Comparison of ENCODE assay signal across 9 cellular contexts in genomic region chr14:56491299-56492285, GRCh38.
A peak's percentile ranks its signal among the peaks of the same experiment; 100 is the strongest.
DNase-seq lines count a peak whose midpoint lies in the region; ATAC-seq and TF ChIP-seq lines count a peak whose summit lies in the region.
"Had no signal": no experiment of that assay in that cellular context is flagged by ENCODE, and none has a peak within 500 bp of the region (broad histone marks: within the 10 kb centered on the region; RNA-seq: fewer than 3 reads in every experiment).

No MANE protein-coding gene starts in this region.

- H3K27ac Mint-ChIP-seq in GM23338: no peak overlapping the region
- H3K27ac Mint-ChIP-seq: activated naive CD4-positive, alpha-beta T cell treated with anti-CD3 and anti-CD28 coated beads, Interleukin-2, amount 50 U/mL, for 24 hours had no signal

- peak overlapping the region; percentile 19; the same call in 1 of the 2 replicates for H2AFZ ChIP-seq in DND-41 (ENCODE audit: low read depth, low read length)
- no peak overlapping the region for H2AFZ ChIP-seq in GM23338

- H3K4me3 Mint-ChIP-seq in GM23338: no peak overlapping the region
- H3K4me3 Mint-ChIP-seq: activated naive CD4-positive, alpha-beta T cell treated with anti-CD3 and anti-CD28 coated beads, Interleukin-2, amount 50 U/mL, for 24 hours had no signal

- H3K79me2 ChIP-seq in DND-41 (ENCODE audit: insufficient read depth, low read length): no peaks in the 10 kb centered on the region
- H3K79me2 ChIP-seq in GM23338 (replicated peaks; ENCODE audit: insufficient read depth): no peaks in the 10 kb centered on the region

- H3K9me2 ChIP-seq in GM23338 (ENCODE audit: insufficient read depth): no peaks in the 10 kb centered on the region

- no peaks in the 10 kb centered on the region for H3F3A ChIP-seq in GM23338 (replicated peaks; ENCODE audit: low read depth)

- peak; percentile 74 for ATAC-seq in DND-41 (ENCODE audit: insufficient read depth, low read depth)
- peak; percentile 97 for ATAC-seq in GM23338
- ATAC-seq in left lobe of liver: peak; percentile 86

- peak overlapping the region; percentile 56; the same call in 1 of the 2 replicates for H3K4me2 ChIP-seq in DND-41 (ENCODE audit: insufficient read depth, low read length)
- H3K4me2 ChIP-seq in GM23338: 0 out of 2 replicates have a peak overlapping the region, but pooled peaks have one; percentile 17

- H4K20me1 ChIP-seq in DND-41 (ENCODE audit: insufficient read depth, low read length): no peaks in the 10 kb centered on the region
- no peaks in the 10 kb centered on the region for H4K20me1 ChIP-seq in GM23338 (replicated peaks; ENCODE audit: insufficient read depth)

- no peaks in the 10 kb centered on the region for H3K27me3 Mint-ChIP-seq in GM23338 (ENCODE audit: insufficient read depth, low read depth, poor library complexity)

- peaks cover 11% of the 10 kb centered on the region for H3K4me1 Mint-ChIP-seq in GM23338

- no peaks in the 10 kb centered on the region for H3K36me3 Mint-ChIP-seq in GM23338 (ENCODE audit: low read depth)
- H3K36me3 Mint-ChIP-seq: activated naive CD4-positive, alpha-beta T cell treated with anti-CD3 and anti-CD28 coated beads, Interleukin-2, amount 50 U/mL, for 24 hours had no signal

- H3K36me3 ChIP-seq in DND-41 (ENCODE audit: insufficient read depth, low read length) (no peaks in the 10 kb centered on the region), GM23338 (ENCODE audit: insufficient read depth) (no peaks in the 10 kb centered on the region), SJSA1 (no peaks in the 10 kb centered on the region)

- H3K9me3 Mint-ChIP-seq in GM23338: no peaks in the 10 kb centered on the region
- H3K9me3 Mint-ChIP-seq: activated naive CD4-positive, alpha-beta T cell treated with anti-CD3 and anti-CD28 coated beads, Interleukin-2, amount 50 U/mL, for 24 hours had no signal

- H3K4me3 ChIP-seq in DND-41 (ENCODE audit: low read depth in 1 of 2, low read length in 2 of 2) (no peak overlapping the region), GM23338 (no peak overlapping the region), SJSA1 (no peak overlapping the region), cardiac fibroblast (replicated peaks in 1 of 2; ENCODE audit: low read depth in 2 of 2, low read length in 2 of 2) (no peak overlapping the region)

- H3K27me3 ChIP-seq in DND-41 (ENCODE audit: insufficient read depth, low read length, poor library complexity) (no peaks in the 10 kb centered on the region), GM23338 (ENCODE audit: insufficient read depth) (no peaks in the 10 kb centered on the region), SJSA1 (replicated peaks) (peaks cover 11% of the 10 kb centered on the region)

- TF ChIP-seq CTCF in DND-41 (IDR thresholded peaks at IDR 0.05; ENCODE audit: borderline replicate concordance, extremely low read depth, low read length, poor library complexity, severe bottlenecking): peak; percentile 94
- TF ChIP-seq CTCF in GM23338 (conservative IDR thresholded peaks at IDR 0.05; ENCODE audit: low read depth in 2 of 2): peak; percentile 81 to 90
- TF ChIP-seq CTCF in cardiac fibroblast (IDR thresholded peaks at IDR 0.05; ENCODE audit: low read depth, low read length): peak; percentile 77

- H3K27ac ChIP-seq in DND-41 (ENCODE audit: low read length) (no peak overlapping the region), GM23338 (ENCODE audit: low read depth) (no peak overlapping the region), SJSA1 (no peak overlapping the region)

- DNase-seq in DND-41 (peak; percentile 58), GM23338 (ENCODE audit: low spot score) (peak; percentile 97), MV-4-11 (lab: John Stamatoyannopoulos, UW) (peak; percentile 16), SJSA1 (ENCODE audit: low read depth in 1 of 2, low spot score in 2 of 2) (peak; percentile 20 to 43), cardiac fibroblast (ENCODE audit: low read depth in 2 of 2) (peak; percentile 58 to 65), left lobe of liver (ENCODE audit: low spot score) (no peak), superior temporal gyrus (ENCODE audit: extremely low spot score) (peak; percentile 78), occipital lobe (lab: John Stamatoyannopoulos, UW) (no peak)

- no peak overlapping the region for H3K9ac ChIP-seq in DND-41 (ENCODE audit: low read depth, low read length)

- H3K4me1 ChIP-seq in DND-41 (ENCODE audit: insufficient read depth, low read length): peaks cover 12% of the 10 kb centered on the region
- H3K4me1 ChIP-seq in GM23338 (ENCODE audit: insufficient read depth): 0 out of 2 replicates have a peak, but pooled peaks cover 5% of the 10 kb centered on the region
- no peaks in the 10 kb centered on the region for H3K4me1 ChIP-seq in SJSA1 (replicated peaks)

- H3K9me3 ChIP-seq in DND-41 (ENCODE audit: insufficient read depth, low read length, severe bottlenecking) (no peaks in the 10 kb centered on the region), SJSA1 (replicated peaks) (no peaks in the 10 kb centered on the region)

TF ChIP-seq in GM23338, 12 proteins besides CTCF, POLR2A, EP300 and RAD21:
- TF ChIP-seq ZNF462 (CRISPR knock-in tag; IDR thresholded peaks at IDR 0.05): 0 out of 2 replicates have a peak, but pooled peaks have one; percentile 7
- no peak for TF ChIP-seq ZNF114 (CRISPR knock-in tag; IDR thresholded peaks at IDR 0.05)
TF ChIP-seq in GM23338: peak in this region for 1.

Comparison
In these comparisons a context has a peak if more than half of its experiments do, and no peak if none do; other contexts are left out.
1. DNase-seq: peak in DND-41 (single experiment), GM23338 (single experiment), MV-4-11 (single experiment), SJSA1 (2 of 2), cardiac fibroblast (2 of 2) and superior temporal gyrus (single experiment); none in left lobe of liver (single experiment) and occipital lobe (single experiment).
2. Peak in every context shown above with its lines, with median percentiles within 50 percentile points of each other: ATAC-seq and CTCF ChIP-seq.